ENCODE assay signal across 2 cellular contexts in genomic region chr1:67738401-67738800, GRCh38.
TF ChIP-seq lines count a peak whose summit lies in the region.

No MANE protein-coding gene starts in this region.

TF ChIP-seq in GM23338, 12 proteins besides CTCF, POLR2A, EP300 and RAD21:
- TF ChIP-seq, protein P1, sequence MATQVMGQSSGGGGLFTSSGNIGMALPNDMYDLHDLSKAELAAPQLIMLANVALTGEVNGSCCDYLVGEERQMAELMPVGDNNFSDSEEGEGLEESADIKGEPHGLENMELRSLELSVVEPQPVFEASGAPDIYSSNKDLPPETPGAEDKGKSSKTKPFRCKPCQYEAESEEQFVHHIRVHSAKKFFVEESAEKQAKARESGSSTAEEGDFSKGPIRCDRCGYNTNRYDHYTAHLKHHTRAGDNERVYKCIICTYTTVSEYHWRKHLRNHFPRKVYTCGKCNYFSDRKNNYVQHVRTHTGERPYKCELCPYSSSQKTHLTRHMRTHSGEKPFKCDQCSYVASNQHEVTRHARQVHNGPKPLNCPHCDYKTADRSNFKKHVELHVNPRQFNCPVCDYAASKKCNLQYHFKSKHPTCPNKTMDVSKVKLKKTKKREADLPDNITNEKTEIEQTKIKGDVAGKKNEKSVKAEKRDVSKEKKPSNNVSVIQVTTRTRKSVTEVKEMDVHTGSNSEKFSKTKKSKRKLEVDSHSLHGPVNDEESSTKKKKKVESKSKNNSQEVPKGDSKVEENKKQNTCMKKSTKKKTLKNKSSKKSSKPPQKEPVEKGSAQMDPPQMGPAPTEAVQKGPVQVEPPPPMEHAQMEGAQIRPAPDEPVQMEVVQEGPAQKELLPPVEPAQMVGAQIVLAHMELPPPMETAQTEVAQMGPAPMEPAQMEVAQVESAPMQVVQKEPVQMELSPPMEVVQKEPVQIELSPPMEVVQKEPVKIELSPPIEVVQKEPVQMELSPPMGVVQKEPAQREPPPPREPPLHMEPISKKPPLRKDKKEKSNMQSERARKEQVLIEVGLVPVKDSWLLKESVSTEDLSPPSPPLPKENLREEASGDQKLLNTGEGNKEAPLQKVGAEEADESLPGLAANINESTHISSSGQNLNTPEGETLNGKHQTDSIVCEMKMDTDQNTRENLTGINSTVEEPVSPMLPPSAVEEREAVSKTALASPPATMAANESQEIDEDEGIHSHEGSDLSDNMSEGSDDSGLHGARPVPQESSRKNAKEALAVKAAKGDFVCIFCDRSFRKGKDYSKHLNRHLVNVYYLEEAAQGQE (IDR thresholded peaks at IDR 0.05; ENCODE audit: unreplicated experiment): no peak
- TF ChIP-seq ZNF462 (CRISPR knock-in tag; IDR thresholded peaks at IDR 0.05): no peak
- no peak for TF ChIP-seq CREB1 (CRISPR knock-in tag; IDR thresholded peaks at IDR 0.05; ENCODE audit: low read depth)
- no peak for TF ChIP-seq EZH2phosphoT487 (IDR thresholded peaks at IDR 0.05; ENCODE audit: unreplicated experiment)
- no peak for TF ChIP-seq POLR2AphosphoS5 (IDR thresholded peaks at IDR 0.05; ENCODE audit: low read depth)
- no peak for TF ChIP-seq NANOG (IDR thresholded peaks at IDR 0.05; ENCODE audit: borderline replicate concordance)
- no peak for TF ChIP-seq ZNF114 (CRISPR knock-in tag; IDR thresholded peaks at IDR 0.05)
- no peak for TF ChIP-seq JUNB (IDR thresholded peaks at IDR 0.05; ENCODE audit: unreplicated experiment)
TF ChIP-seq in GM23338: peak in this region for 0.

TF ChIP-seq in K562, 482 proteins besides CTCF, POLR2A, EP300 and RAD21:
- TF ChIP-seq, protein P2, sequence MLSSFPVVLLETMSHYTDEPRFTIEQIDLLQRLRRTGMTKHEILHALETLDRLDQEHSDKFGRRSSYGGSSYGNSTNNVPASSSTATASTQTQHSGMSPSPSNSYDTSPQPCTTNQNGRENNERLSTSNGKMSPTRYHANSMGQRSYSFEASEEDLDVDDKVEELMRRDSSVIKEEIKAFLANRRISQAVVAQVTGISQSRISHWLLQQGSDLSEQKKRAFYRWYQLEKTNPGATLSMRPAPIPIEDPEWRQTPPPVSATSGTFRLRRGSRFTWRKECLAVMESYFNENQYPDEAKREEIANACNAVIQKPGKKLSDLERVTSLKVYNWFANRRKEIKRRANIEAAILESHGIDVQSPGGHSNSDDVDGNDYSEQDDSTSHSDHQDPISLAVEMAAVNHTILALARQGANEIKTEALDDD (IDR thresholded peaks at IDR 0.05): 0 out of 2 replicates have a peak, but pooled peaks have one; percentile 27
- TF ChIP-seq, protein P3, sequence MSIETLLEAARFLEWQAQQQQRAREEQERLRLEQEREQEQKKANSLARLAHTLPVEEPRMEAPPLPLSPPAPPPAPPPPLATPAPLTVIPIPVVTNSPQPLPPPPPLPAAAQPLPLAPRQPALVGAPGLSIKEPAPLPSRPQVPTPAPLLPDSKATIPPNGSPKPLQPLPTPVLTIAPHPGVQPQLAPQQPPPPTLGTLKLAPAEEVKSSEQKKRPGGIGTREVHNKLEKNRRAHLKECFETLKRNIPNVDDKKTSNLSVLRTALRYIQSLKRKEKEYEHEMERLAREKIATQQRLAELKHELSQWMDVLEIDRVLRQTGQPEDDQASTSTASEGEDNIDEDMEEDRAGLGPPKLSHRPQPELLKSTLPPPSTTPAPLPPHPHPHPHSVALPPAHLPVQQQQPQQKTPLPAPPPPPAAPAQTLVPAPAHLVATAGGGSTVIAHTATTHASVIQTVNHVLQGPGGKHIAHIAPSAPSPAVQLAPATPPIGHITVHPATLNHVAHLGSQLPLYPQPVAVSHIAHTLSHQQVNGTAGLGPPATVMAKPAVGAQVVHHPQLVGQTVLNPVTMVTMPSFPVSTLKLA (conservative IDR thresholded peaks at IDR 0.05): 0 out of 4 replicates have a peak, but pooled peaks of 1 of the 2 experiments have one; percentile 30
- TF ChIP-seq TEAD4 (IDR thresholded peaks at IDR 0.05; ENCODE audit: low read length) (peak; percentile 50; the same call in 1 of the 2 replicates), TEAD4 (CRISPR knock-in tag; IDR thresholded peaks at IDR 0.05; ENCODE audit: borderline replicate concordance) (no peak), CBFA2T2 (conservative IDR thresholded peaks at IDR 0.05) (0 out of 2 replicates have a peak, but pooled peaks have one; percentile 17), RCOR1 (IDR thresholded peaks at IDR 0.05; ENCODE audit: borderline replicate concordance in 1 of 2, low read depth in 2 of 2, low read length in 2 of 2) (peak in 1 of 2 experiments; percentile 34; a peak in 1 of 4 replicates), CBFA2T3 (IDR thresholded peaks at IDR 0.05) (peak; percentile 65), SMC3 (conservative IDR thresholded peaks at IDR 0.05; ENCODE audit: insufficient read depth, low read depth, low read length) (no peak), CCAR2 (IDR thresholded peaks at IDR 0.05; ENCODE audit: low read depth, low read length) (no peak), TCF3 (CRISPR knock-in tag; IDR thresholded peaks at IDR 0.05) (peak; percentile 15; the same call in 1 of the 2 replicates), POLR2AphosphoS2 (IDR thresholded peaks at IDR 0.05; ENCODE audit: low read length) (no peak), ARID1B (IDR thresholded peaks at IDR 0.05) (0 out of 2 replicates have a peak, but pooled peaks have one; percentile 15)
